Comparison of ENCODE assay signal across 19 cellular contexts in the genomic region with DNA sequence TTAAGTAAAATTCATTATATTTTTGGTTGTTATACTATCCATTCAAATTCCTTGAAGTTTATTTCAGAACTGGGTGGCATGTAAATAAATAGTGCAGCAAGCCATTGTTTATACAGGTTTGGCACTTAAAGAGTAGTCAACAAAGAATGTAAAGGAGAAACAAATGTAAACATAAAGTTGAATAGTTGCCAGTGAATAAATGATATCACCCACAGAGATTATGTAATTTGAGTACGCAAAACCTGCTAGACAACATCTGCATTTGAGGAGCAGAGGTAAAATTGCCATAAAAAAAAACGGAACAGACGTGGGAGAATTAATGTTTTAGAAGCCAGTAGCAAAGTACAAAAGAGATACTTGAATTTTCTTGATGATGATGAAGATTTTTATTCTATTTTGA.
DNase-seq lines count a peak whose midpoint lies in the region; ATAC-seq and TF ChIP-seq lines count a peak whose summit lies in the region.
"Had no signal": no experiment of that assay in that cellular context is flagged by ENCODE, and none has a peak within 500 bp of the region (broad histone marks: within the 10 kb centered on the region; RNA-seq: fewer than 3 reads in every experiment).

No MANE protein-coding gene starts in this region.

- no peak overlapping the region for H3K4me3 Mint-ChIP-seq in GM23338
- H3K4me3 Mint-ChIP-seq: H9; naive thymus-derived CD4-positive, alpha-beta T cell; T-helper 1 cell treated with Interleukin-12 subunit alpha and Interleukin-12 subunit beta and Interleukin-4 antibody, amounts not matched to agents 30 μg/mL and 1 μg/mL, for 36 hours had no signal

- peaks cover 8% of the 10 kb centered on the region for H3K36me3 Mint-ChIP-seq in GM23338 (ENCODE audit: low read depth)
- H3K36me3 Mint-ChIP-seq: naive thymus-derived CD4-positive, alpha-beta T cell had no signal

- no peak for DNase-seq in GM23338 (ENCODE audit: low spot score)
- DNase-seq in NCI-H146 (lab: John Stamatoyannopoulos, UW), result peak; percentile 62
- DNase-seq in NCI-H526 treated with DMSO at 0.1 percent for 48 hours (lab: John Stamatoyannopoulos, UW), result peak; percentile 91
- DNase-seq in dedifferentiated amniotic fluid mesenchymal stem cell (ENCODE audit: extremely low spot score), result no peak
- DNase-seq: activated gamma-delta T cell; foreskin melanocyte; GDM1; H9; mammary epithelial cell; naive thymus-derived CD4-positive, alpha-beta T cell; NCI-H446 treated with DMSO at 0.1 percent for 48 hours; stimulated activated naive CD8-positive, alpha-beta T cell treated with anti-CD3 and anti-CD28 coated beads, Interleukin-15, Interleukin-2, amounts not matched to agents 100 U/mL and 50 U/mL, for 24 hours; tibial artery had no signal

- no peaks in the 10 kb centered on the region for H4K20me1 ChIP-seq in GM23338 (replicated peaks; ENCODE audit: insufficient read depth)

- no peaks in the 10 kb centered on the region for H3K27me3 ChIP-seq in GM23338 (ENCODE audit: insufficient read depth)
- no peaks in the 10 kb centered on the region for H3K27me3 ChIP-seq in parathyroid adenoma (ENCODE audit: control insufficient read depth, insufficient read depth, low read length)
- H3K27me3 ChIP-seq: tibial artery had no signal

- H3K9me3 Mint-ChIP-seq in GM23338, result no peaks in the 10 kb centered on the region
- H3K9me3 Mint-ChIP-seq: H9; T-helper 1 cell treated with Interleukin-12 subunit alpha and Interleukin-12 subunit beta and Interleukin-4 antibody, amounts not matched to agents 30 μg/mL and 1 μg/mL, for 36 hours had no signal

- no peak overlapping the region for H3K4me3 ChIP-seq in GM23338
- H3K4me3 ChIP-seq in parathyroid adenoma (ENCODE audit: low read depth, low read length), result no peak overlapping the region
- H3K4me3 ChIP-seq: tibial artery had no signal

- no peaks in the 10 kb centered on the region for H3K9me3 ChIP-seq in parathyroid adenoma (ENCODE audit: control insufficient read depth, low read length)
- H3K9me3 ChIP-seq: tibial artery had no signal

- H2AFZ ChIP-seq in GM23338 (no peak overlapping the region), parathyroid adenoma (no peak overlapping the region)

- H3K27ac Mint-ChIP-seq in GM23338, result peak overlapping the region; percentile 20
- H3K27ac Mint-ChIP-seq: naive thymus-derived CD4-positive, alpha-beta T cell; T-helper 1 cell treated with Interleukin-12 subunit alpha and Interleukin-12 subunit beta and Interleukin-4 antibody, amounts not matched to agents 30 μg/mL and 1 μg/mL, for 36 hours had no signal

- no peaks in the 10 kb centered on the region for H3K36me3 ChIP-seq in GM23338 (ENCODE audit: insufficient read depth)
- H3K36me3 ChIP-seq in parathyroid adenoma (ENCODE audit: control insufficient read depth, insufficient read depth, low read length), result no peaks in the 10 kb centered on the region

- no peaks in the 10 kb centered on the region for H3F3A ChIP-seq in GM23338 (replicated peaks; ENCODE audit: low read depth)

- no peaks in the 10 kb centered on the region for H3K9me2 ChIP-seq in GM23338 (ENCODE audit: insufficient read depth)

- H3K79me2 ChIP-seq in GM23338 (replicated peaks; ENCODE audit: insufficient read depth), result peaks cover 60% of the 10 kb centered on the region
- H3K79me2 ChIP-seq in parathyroid adenoma, result no peaks in the 10 kb centered on the region

- H3K27me3 Mint-ChIP-seq in GM23338 (ENCODE audit: insufficient read depth, low read depth, poor library complexity), result no peaks in the 10 kb centered on the region
- H3K27me3 Mint-ChIP-seq: naive thymus-derived CD4-positive, alpha-beta T cell had no signal

- H3K4me1 ChIP-seq in GM23338 (ENCODE audit: insufficient read depth) (peaks cover 5% of the 10 kb centered on the region; the same call in 1 of the 2 replicates), parathyroid adenoma (no peaks in the 10 kb centered on the region)
- H3K4me1 ChIP-seq: tibial artery had no signal

- TF ChIP-seq CTCF in GM23338 (conservative IDR thresholded peaks at IDR 0.05; ENCODE audit: low read depth in 2 of 2) (no peak), parathyroid adenoma (IDR thresholded peaks at IDR 0.05) (no peak)

- no peak overlapping the region for H3K27ac ChIP-seq in GM23338 (ENCODE audit: low read depth)
- no peak overlapping the region for H3K27ac ChIP-seq in parathyroid adenoma
- H3K27ac ChIP-seq: tibial artery, VCaP had no signal

- ATAC-seq in GM23338 (no peak), HG03354 (IDR thresholded peaks at IDR 0.05; ENCODE audit: poor library complexity, severe bottlenecking, unreplicated experiment) (no peak), HG03097 (IDR thresholded peaks at IDR 0.05; ENCODE audit: low FRiP score, unreplicated experiment) (no peak)
- ATAC-seq: naive thymus-derived CD4-positive, alpha-beta T cell; Right ventricle myocardium inferior; stimulated activated naive CD8-positive, alpha-beta T cell treated with anti-CD3 and anti-CD28 coated beads, Interleukin-15, Interleukin-2, amounts not matched to agents 100 U/mL and 50 U/mL, for 24 hours had no signal

- peaks cover 20% of the 10 kb centered on the region for H3K4me1 Mint-ChIP-seq in GM23338
- H3K4me1 Mint-ChIP-seq: naive thymus-derived CD4-positive, alpha-beta T cell had no signal

- H3K4me2 ChIP-seq in GM23338, result no peak overlapping the region
- H3K4me2 ChIP-seq in parathyroid adenoma (ENCODE audit: low read length), result peak overlapping the region; percentile 11

- H3K9ac ChIP-seq in parathyroid adenoma, result no peak overlapping the region

TF ChIP-seq in GM23338, 12 proteins besides CTCF, POLR2A, EP300 and RAD21 (continues in another document):
- TF ChIP-seq, protein P1, sequence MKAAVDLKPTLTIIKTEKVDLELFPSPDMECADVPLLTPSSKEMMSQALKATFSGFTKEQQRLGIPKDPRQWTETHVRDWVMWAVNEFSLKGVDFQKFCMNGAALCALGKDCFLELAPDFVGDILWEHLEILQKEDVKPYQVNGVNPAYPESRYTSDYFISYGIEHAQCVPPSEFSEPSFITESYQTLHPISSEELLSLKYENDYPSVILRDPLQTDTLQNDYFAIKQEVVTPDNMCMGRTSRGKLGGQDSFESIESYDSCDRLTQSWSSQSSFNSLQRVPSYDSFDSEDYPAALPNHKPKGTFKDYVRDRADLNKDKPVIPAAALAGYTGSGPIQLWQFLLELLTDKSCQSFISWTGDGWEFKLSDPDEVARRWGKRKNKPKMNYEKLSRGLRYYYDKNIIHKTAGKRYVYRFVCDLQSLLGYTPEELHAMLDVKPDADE (IDR thresholded peaks at IDR 0.05), result no peak
- TF ChIP-seq STAT1 (IDR thresholded peaks at IDR 0.05; ENCODE audit: unreplicated experiment), result no peak
- TF ChIP-seq ZNF331 (CRISPR knock-in tag; IDR thresholded peaks at IDR 0.05; ENCODE audit: low read depth), result no peak
- no peak for TF ChIP-seq EZH2 (IDR thresholded peaks at IDR 0.05; ENCODE audit: low read depth, unreplicated experiment)
- no peak for TF ChIP-seq POLR2AphosphoS5 (IDR thresholded peaks at IDR 0.05; ENCODE audit: low read depth)
- TF ChIP-seq, protein P2, sequence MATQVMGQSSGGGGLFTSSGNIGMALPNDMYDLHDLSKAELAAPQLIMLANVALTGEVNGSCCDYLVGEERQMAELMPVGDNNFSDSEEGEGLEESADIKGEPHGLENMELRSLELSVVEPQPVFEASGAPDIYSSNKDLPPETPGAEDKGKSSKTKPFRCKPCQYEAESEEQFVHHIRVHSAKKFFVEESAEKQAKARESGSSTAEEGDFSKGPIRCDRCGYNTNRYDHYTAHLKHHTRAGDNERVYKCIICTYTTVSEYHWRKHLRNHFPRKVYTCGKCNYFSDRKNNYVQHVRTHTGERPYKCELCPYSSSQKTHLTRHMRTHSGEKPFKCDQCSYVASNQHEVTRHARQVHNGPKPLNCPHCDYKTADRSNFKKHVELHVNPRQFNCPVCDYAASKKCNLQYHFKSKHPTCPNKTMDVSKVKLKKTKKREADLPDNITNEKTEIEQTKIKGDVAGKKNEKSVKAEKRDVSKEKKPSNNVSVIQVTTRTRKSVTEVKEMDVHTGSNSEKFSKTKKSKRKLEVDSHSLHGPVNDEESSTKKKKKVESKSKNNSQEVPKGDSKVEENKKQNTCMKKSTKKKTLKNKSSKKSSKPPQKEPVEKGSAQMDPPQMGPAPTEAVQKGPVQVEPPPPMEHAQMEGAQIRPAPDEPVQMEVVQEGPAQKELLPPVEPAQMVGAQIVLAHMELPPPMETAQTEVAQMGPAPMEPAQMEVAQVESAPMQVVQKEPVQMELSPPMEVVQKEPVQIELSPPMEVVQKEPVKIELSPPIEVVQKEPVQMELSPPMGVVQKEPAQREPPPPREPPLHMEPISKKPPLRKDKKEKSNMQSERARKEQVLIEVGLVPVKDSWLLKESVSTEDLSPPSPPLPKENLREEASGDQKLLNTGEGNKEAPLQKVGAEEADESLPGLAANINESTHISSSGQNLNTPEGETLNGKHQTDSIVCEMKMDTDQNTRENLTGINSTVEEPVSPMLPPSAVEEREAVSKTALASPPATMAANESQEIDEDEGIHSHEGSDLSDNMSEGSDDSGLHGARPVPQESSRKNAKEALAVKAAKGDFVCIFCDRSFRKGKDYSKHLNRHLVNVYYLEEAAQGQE (IDR thresholded peaks at IDR 0.05; ENCODE audit: unreplicated experiment), result no peak
- TF ChIP-seq EZH2phosphoT487 (IDR thresholded peaks at IDR 0.05; ENCODE audit: unreplicated experiment), result no peak
- TF ChIP-seq NANOG (IDR thresholded peaks at IDR 0.05; ENCODE audit: borderline replicate concordance), result no peak

Comparison
In these comparisons a context has a peak if more than half of its experiments do, and no peak if none do; other contexts are left out.
1. DNase-seq: peak in NCI-H146 (single experiment) and NCI-H526 treated with DMSO at 0.1 percent for 48 hours (single experiment); none in GM23338 (single experiment) and dedifferentiated amniotic fluid mesenchymal stem cell (single experiment).